Comparison of ENCODE assay signal across 9 cellular contexts in genomic region chr2:177396630-177397460, GRCh38. TPM values are rescaled to one million over a fixed set of nuclear protein-coding genes. Genes with fewer than 3 reads are reported as not detected.
A peak's percentile ranks its signal among the peaks of the same experiment; 100 is the strongest.
DNase-seq lines count a peak whose midpoint lies in the region; ATAC-seq, FAIRE-seq and TF ChIP-seq lines count a peak whose summit lies in the region.
"Had no signal": no experiment of that assay in that cellular context is flagged by ENCODE, and none has a peak within 500 bp of the region (broad histone marks: within the 10 kb centered on the region; RNA-seq: fewer than 3 reads in every experiment).

No MANE protein-coding gene starts in this region.

- H3K9ac ChIP-seq in neural progenitor cell, result no peak overlapping the region

- H3K4me1 ChIP-seq in Caco-2 (peaks cover 63% of the 10 kb centered on the region), thyroid gland (peaks cover 14 to 16% of the 10 kb centered on the region in 2 donors), neural progenitor cell (peaks cover 19% of the 10 kb centered on the region)

- 90 to 92% methylated on average over 11 of the region's 11 CpGs for WGBS in thyroid gland, 2 donors

- CTCF ChIA-PET in Caco-2 (lab: Charles Lee), result no interaction called here

- H3K4me3 ChIP-seq in Caco-2 (ENCODE audit: low read depth, low read length) (no peak overlapping the region), bronchial epithelial cell (ENCODE audit: low read depth, low read length) (no peak overlapping the region), thyroid gland (replicated peaks in 1 of 3) (no peak overlapping the region), neural progenitor cell (no peak overlapping the region)
- H3K4me3 ChIP-seq: esophagus muscularis mucosa had no signal

- DNase-seq in Caco-2 (peak; percentile 29 to 38), M059J (ENCODE audit: low read depth) (peak; percentile 92), bronchial epithelial cell (ENCODE audit: low read depth) (peak; percentile 79), mesothelial cell of epicardium (ENCODE audit: low spot score in 2 of 2, unreplicated experiment in 2 of 2) (no peak), thyroid gland (no peak), NOMO-1 (lab: John Stamatoyannopoulos, UW; ENCODE audit: unreplicated experiment in 2 of 2) (no peak), neural progenitor cell (ENCODE audit: low spot score) (no peak)

- no peak for ATAC-seq in GM18873 (IDR thresholded peaks at IDR 0.05; ENCODE audit: low FRiP score, unreplicated experiment)

- H3K4me1 Mint-ChIP-seq in Caco-2 (ENCODE audit: low read depth, unreplicated experiment) (peaks cover 34% of the 10 kb centered on the region), mesothelial cell of epicardium (peaks cover 58% of the 10 kb centered on the region), neural progenitor cell (peaks cover 22% of the 10 kb centered on the region)

- no peak overlapping the region for H3K4me2 ChIP-seq in neural progenitor cell

- no peaks in the 10 kb centered on the region for H3K9me3 ChIP-seq in Caco-2
- no peaks in the 10 kb centered on the region for H3K9me3 ChIP-seq in thyroid gland
- H3K9me3 ChIP-seq in neural progenitor cell (ENCODE audit: low read depth), result no peaks in the 10 kb centered on the region
- H3K9me3 ChIP-seq: esophagus muscularis mucosa had no signal

- H3F3A ChIP-seq in neural progenitor cell (ENCODE audit: low read depth), result no peaks in the 10 kb centered on the region

- TF ChIP-seq CTCF in Caco-2 (IDR thresholded peaks at IDR 0.05; ENCODE audit: insufficient read depth in 1 of 2, low read depth in 1 of 2, low read length in 1 of 2, severe bottlenecking in 1 of 2, unreplicated experiment in 1 of 2) (no peak), bronchial epithelial cell (IDR thresholded peaks at IDR 0.05; ENCODE audit: insufficient read depth, low read length, severe bottlenecking) (no peak), mesothelial cell of epicardium (IDR thresholded peaks at IDR 0.05; ENCODE audit: unreplicated experiment) (no peak), thyroid gland (IDR thresholded peaks at IDR 0.05) (no peak), neural progenitor cell (IDR thresholded peaks at IDR 0.05) (no peak)

- H4K20me1 ChIP-seq in neural progenitor cell (ENCODE audit: low read depth), result peaks cover 22% of the 10 kb centered on the region

- H3K79me2 ChIP-seq in neural progenitor cell (ENCODE audit: low read depth), result peaks cover 97% of the 10 kb centered on the region

- POLR2A ChIA-PET in Caco-2 (lab: Charles Lee), result no interaction called here

- FAIRE-seq in bronchial epithelial cell (lab: Jason Lieb, UNC), result no peak

- H3K9me3 Mint-ChIP-seq in Caco-2 (ENCODE audit: unreplicated experiment), result no peaks in the 10 kb centered on the region
- no peaks in the 10 kb centered on the region for H3K9me3 Mint-ChIP-seq in mesothelial cell of epicardium
- no peaks in the 10 kb centered on the region for H3K9me3 Mint-ChIP-seq in neural progenitor cell

- H3K27ac ChIP-seq in thyroid gland, result no peak overlapping the region
- H3K27ac ChIP-seq in neural progenitor cell, result no peak overlapping the region

- no peaks in the 10 kb centered on the region for H3K27me3 Mint-ChIP-seq in Caco-2 (ENCODE audit: insufficient read depth, unreplicated experiment)
- no peaks in the 10 kb centered on the region for H3K27me3 Mint-ChIP-seq in mesothelial cell of epicardium (ENCODE audit: low read depth)
- no peaks in the 10 kb centered on the region for H3K27me3 Mint-ChIP-seq in neural progenitor cell (ENCODE audit: insufficient read depth, low read depth)

- H3K36me3 Mint-ChIP-seq in Caco-2 (ENCODE audit: insufficient read depth, unreplicated experiment) (peaks cover 22% of the 10 kb centered on the region), mesothelial cell of epicardium (peaks cover 2% of the 10 kb centered on the region), neural progenitor cell (peaks cover 10% of the 10 kb centered on the region)

- no peak overlapping the region for H2AFZ ChIP-seq in neural progenitor cell (replicated peaks)

- H3K36me3 ChIP-seq in Caco-2 (ENCODE audit: control insufficient read depth, insufficient read depth, low read length) (no peaks in the 10 kb centered on the region; the same call in 1 of the 2 replicates), bronchial epithelial cell (ENCODE audit: control insufficient read depth, insufficient read depth, low read length) (no peaks in the 10 kb centered on the region), thyroid gland (no peaks in the 10 kb centered on the region), neural progenitor cell (no peaks in the 10 kb centered on the region)
- H3K36me3 ChIP-seq: esophagus muscularis mucosa had no signal

- peak overlapping the region; percentile 18 for H3K4me3 Mint-ChIP-seq in Caco-2 (ENCODE audit: unreplicated experiment)
- H3K4me3 Mint-ChIP-seq in mesothelial cell of epicardium, result no peak overlapping the region
- no peak overlapping the region for H3K4me3 Mint-ChIP-seq in neural progenitor cell

- BruUV-seq in Caco-2 (replicated peaks; lab: Mats Ljungman, UMichigan), result no TSS peak

- H3K27ac Mint-ChIP-seq in Caco-2 (ENCODE audit: unreplicated experiment) (peak overlapping the region; percentile 58), mesothelial cell of epicardium (peak overlapping the region; percentile 76), neural progenitor cell (no peak overlapping the region)

- intact Hi-C loops in Caco-2 (cut with micrococcal nuclease; ENCODE audit: unreplicated experiment), result loop anchor here (5.0 to 10.0 kb wide), 3 partner anchors 60 to 208 kb away; partner anchors contain the start of gene NFE2L2
- intact Hi-C loops in thyroid gland (cut with DNase I), result no loop called here

- H3K27me3 ChIP-seq in Caco-2 (replicated peaks; ENCODE audit: control insufficient read depth, insufficient read depth, low read length), result no peaks in the 10 kb centered on the region
- H3K27me3 ChIP-seq in bronchial epithelial cell (ENCODE audit: control insufficient read depth, insufficient read depth, low read length), result no peaks in the 10 kb centered on the region
- no peaks in the 10 kb centered on the region for H3K27me3 ChIP-seq in thyroid gland
- no peaks in the 10 kb centered on the region for H3K27me3 ChIP-seq in neural progenitor cell
- H3K27me3 ChIP-seq: esophagus muscularis mucosa had no signal

- TF ChIP-seq POLR2A in thyroid gland (IDR thresholded peaks at IDR 0.05), result no peak

RNA-seq across cellular contexts. Expression of gene AGPS, which starts 4.3 kb away (rescaled TPM):
- total RNA-seq in Caco-2 (2022) (102 and 105 TPM in 2 replicates), bronchial epithelial cell (34.8 and 35.5 TPM in 2 replicates), mesothelial cell of epicardium (43.9 to 47.9 TPM (median 47.3 TPM) in 3 replicates), thyroid gland (10 to 100 TPM; 23.1 to 38.8 (median 24.7) TPM), neural progenitor cell (ENCODE audit: low replicate concordance) (49.6 and 63.5 TPM in 2 replicates)
- total RNA-seq in M059J (2014; rRNA removed; shearing (Covaris generic)), result 32.2 and 46.7 TPM in 2 replicates

Comparison
In these comparisons a context has a peak if more than half of its experiments do, and no peak if none do; other contexts are left out.
1. DNase-seq: peak in Caco-2 (2 of 2), M059J (single experiment) and bronchial epithelial cell (single experiment); none in mesothelial cell of epicardium (0 of 2), thyroid gland (0 of 2), NOMO-1 (0 of 2) and neural progenitor cell (single experiment).